ENCODE assay signal across 15 cellular contexts in genomic region chr1:37940299-37940947, GRCh38. TPM values are rescaled to one million over a fixed set of nuclear protein-coding genes. Genes with fewer than 3 reads are reported as not detected.
DNase-seq lines count a peak whose midpoint lies in the region; ATAC-seq and TF ChIP-seq lines count a peak whose summit lies in the region.
"Had no signal": no experiment of that assay in that cellular context is flagged by ENCODE, and none has a peak within 500 bp of the region (broad histone marks: within the 10 kb centered on the region; RNA-seq: fewer than 3 reads in every experiment).

No MANE protein-coding gene starts in this region.

- no peak overlapping the region for H3K9ac ChIP-seq in neuronal stem cell (ENCODE audit: low read depth, low read length, poor library complexity)

- H2BK5ac ChIP-seq in neuronal stem cell (ENCODE audit: low read length) = no peak overlapping the region

- in situ Hi-C loops in brain microvascular endothelial cell (cut with HindIII; ENCODE audit: low pct_ligation_motif_present, low sequenced_read_pairs) = no loop called here

- H3K36me3 ChIP-seq in WERI-Rb-1 = no peaks in the 10 kb centered on the region; the same call in none of the 2 replicates
- H3K36me3 ChIP-seq in neuronal stem cell (replicated peaks in 1 of 2; ENCODE audit: control insufficient read depth in 2 of 2, insufficient read depth in 2 of 2, low read length in 2 of 2) = peaks cover 2 to 17% of the 10 kb centered on the region in 2 donors
- peaks cover 12% of the 10 kb centered on the region for H3K36me3 ChIP-seq in brain microvascular endothelial cell (replicated peaks)

- no peak overlapping the region for H2AFZ ChIP-seq in neuronal stem cell (ENCODE audit: low read length)

- H2BK15ac ChIP-seq in neuronal stem cell (ENCODE audit: low read length) = no peak overlapping the region

- no peak overlapping the region for H3K14ac ChIP-seq in neuronal stem cell (ENCODE audit: low read length)

- no peak overlapping the region for H3K4me2 ChIP-seq in neuronal stem cell (ENCODE audit: insufficient read depth, low read length, poor library complexity, severe bottlenecking)

- H4K8ac ChIP-seq in neuronal stem cell (ENCODE audit: low read depth, low read length) = no peak overlapping the region

- no peak overlapping the region for H3K18ac ChIP-seq in neuronal stem cell (ENCODE audit: low read length)

- H3K27ac ChIP-seq in WERI-Rb-1 (peak overlapping the region; percentile 42), neuronal stem cell (replicated peaks; ENCODE audit: low read length) (no peak overlapping the region), brain microvascular endothelial cell (no peak overlapping the region)
- H3K27ac ChIP-seq: gastrocnemius medialis had no signal

- no peak overlapping the region for H4K91ac ChIP-seq in neuronal stem cell (ENCODE audit: low read depth, low read length, poor library complexity)

- H2BK12ac ChIP-seq in neuronal stem cell (ENCODE audit: low read length) = peak overlapping the region; percentile 12

- no peaks in the 10 kb centered on the region for H3K9me3 ChIP-seq in WERI-Rb-1 (ENCODE audit: severe bottlenecking)
- H3K9me3 ChIP-seq in neuronal stem cell (replicated peaks in 1 of 2; ENCODE audit: control insufficient read depth in 2 of 2, insufficient read depth in 1 of 2, low read depth in 1 of 2, low read length in 2 of 2) = peaks cover 0 to 2% of the 10 kb centered on the region in 2 donors
- H3K9me3 ChIP-seq: gastrocnemius medialis had no signal

- H3K23ac ChIP-seq in neuronal stem cell (ENCODE audit: low read depth, low read length, poor library complexity) = no peak overlapping the region

- no peak overlapping the region for H3K4me3 ChIP-seq in WERI-Rb-1 (ENCODE audit: low read depth, low read length)
- H3K4me3 ChIP-seq in neuronal stem cell (ENCODE audit: low read length in 2 of 2) = no peak overlapping the region
- H3K4me3 ChIP-seq in brain microvascular endothelial cell (ENCODE audit: low read depth, low read length) = no peak overlapping the region
- H3K4me3 ChIP-seq: gastrocnemius medialis had no signal

- H2BK120ac ChIP-seq in neuronal stem cell (ENCODE audit: low read depth, low read length) = no peak overlapping the region

- H3K4me1 ChIP-seq in neuronal stem cell (ENCODE audit: control insufficient read depth in 2 of 2, insufficient read depth in 1 of 2, low read depth in 1 of 2, low read length in 2 of 2) = no peaks in the 10 kb centered on the region

- no peak overlapping the region for H2AK5ac ChIP-seq in neuronal stem cell (ENCODE audit: low read depth, low read length)

- no peak for ATAC-seq in GM19023 (IDR thresholded peaks at IDR 0.05; ENCODE audit: unreplicated experiment)
- ATAC-seq: gastrocnemius medialis, sciatic nerve had no signal

- TF ChIP-seq CTCF in WERI-Rb-1 (IDR thresholded peaks at IDR 0.05; ENCODE audit: low read depth, low read length) = no peak
- no peak for TF ChIP-seq CTCF in brain microvascular endothelial cell (IDR thresholded peaks at IDR 0.05; ENCODE audit: low read depth, low read length, missing control alignments)

- no peaks in the 10 kb centered on the region for H3K79me1 ChIP-seq in neuronal stem cell (ENCODE audit: low read depth, low read length)

- DNase-seq in DMS53 treated with DMSO at 0.1 percent for 48 hours (lab: John Stamatoyannopoulos, UW; ENCODE audit: unreplicated experiment) = peak; percentile 98
- peak; percentile 70 to 84 for DNase-seq in NCI-H2081 (lab: John Stamatoyannopoulos, UW)
- peak; percentile 35 for DNase-seq in WERI-Rb-1
- no peak for DNase-seq in neuronal stem cell (ENCODE audit: low spot score)
- no peak for DNase-seq in activated CD4-positive, alpha-beta T cell treated with anti-CD3 and anti-CD28 coated beads for 48 hours
- no peak for DNase-seq in DMS114 treated with DMSO at 0.1 percent for 48 hours (lab: John Stamatoyannopoulos, UW; ENCODE audit: unreplicated experiment)
- no peak for DNase-seq in brain microvascular endothelial cell
- DNase-seq: activated CD4-positive, alpha-beta T cell treated with anti-CD3 and anti-CD28 coated beads, Interleukin-2, amount 50 U/mL, for 1 hour; CD4-positive, CD25-positive, alpha-beta regulatory T cell; effector memory CD4-positive, alpha-beta T cell; gastrocnemius medialis; NCI-H1105; OCI-M1 had no signal

- H3K27me3 ChIP-seq in WERI-Rb-1 (ENCODE audit: insufficient read depth, low read depth, severe bottlenecking) (no peaks in the 10 kb centered on the region), neuronal stem cell (ENCODE audit: control insufficient read depth in 3 of 3, insufficient read depth in 3 of 3, low read depth in 1 of 3, low read length in 3 of 3) (no peaks in the 10 kb centered on the region), brain microvascular endothelial cell (replicated peaks) (no peaks in the 10 kb centered on the region)
- H3K27me3 ChIP-seq: gastrocnemius medialis had no signal

- no CpG with 5 or more reads among the region's 5 CpGs for WGBS in neuronal stem cell (ENCODE audit: extremely low coverage in 2 of 2, insufficient read length in 2 of 2, insufficient replicate concordance in 1 of 2), 2 donors

- H3K4ac ChIP-seq in neuronal stem cell (ENCODE audit: low read length) = no peak overlapping the region

RNA-seq across cellular contexts. Expression of gene INPP5B, which starts 6.4 kb away (rescaled TPM):
- polyA plus RNA-seq in neuronal stem cell (2013, experiment 1 of 2) = 9.2 TPM
- polyA plus RNA-seq in neuronal stem cell (2013, experiment 2 of 2) = 9.3 TPM

RNA-seq across cellular contexts. Expression of gene SF3A3, which starts 49.4 kb away (rescaled TPM):
- polyA plus RNA-seq in neuronal stem cell (2013, experiment 1 of 2) = 53.3 TPM
- polyA plus RNA-seq in neuronal stem cell (2013, experiment 2 of 2) = 50.9 TPM

Comparison
In these comparisons a context has a peak if more than half of its experiments do, and no peak if none do; other contexts are left out.
1. DNase-seq: peak in DMS53 treated with DMSO at 0.1 percent for 48 hours (single experiment), NCI-H2081 (2 of 2) and WERI-Rb-1 (single experiment); none in neuronal stem cell (single experiment), activated CD4-positive, alpha-beta T cell treated with anti-CD3 and anti-CD28 coated beads for 48 hours (single experiment), DMS114 treated with DMSO at 0.1 percent for 48 hours (single experiment) and brain microvascular endothelial cell (single experiment).